12 cellular contexts compared by ENCODE assay signal in the genomic region with DNA sequence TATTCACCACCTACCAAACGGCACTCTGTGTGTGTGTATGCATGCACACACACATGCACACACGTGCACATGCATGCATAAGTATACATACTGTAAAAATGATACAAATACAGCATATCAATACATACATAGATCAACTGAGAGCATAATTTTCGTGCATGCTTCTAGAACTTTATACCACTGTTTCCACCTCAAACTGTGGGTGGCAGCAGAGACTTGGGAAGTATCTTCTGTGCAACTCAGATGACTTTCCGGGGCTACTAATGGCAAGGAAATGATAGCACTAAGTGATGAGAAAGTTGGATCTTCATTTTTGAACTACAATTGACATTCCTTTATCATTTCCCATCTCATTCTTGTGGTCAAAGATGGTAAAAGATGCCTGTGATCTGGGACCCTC.
DNase-seq lines count a peak whose midpoint lies in the region; ATAC-seq, FAIRE-seq and TF ChIP-seq lines count a peak whose summit lies in the region.
"Had no signal": no experiment of that assay in that cellular context is flagged by ENCODE, and none has a peak within 500 bp of the region (broad histone marks: within the 10 kb centered on the region; RNA-seq: fewer than 3 reads in every experiment).

No MANE protein-coding gene starts in this region.

- H3K9ac ChIP-seq in SK-N-SH: no peak overlapping the region

- no peak overlapping the region for H2AFZ ChIP-seq in SK-N-SH (ENCODE audit: low read depth)

- TF ChIP-seq RAD21 in SK-N-SH (IDR thresholded peaks at IDR 0.05; ENCODE audit: low read length): peak; percentile 76

- no peaks in the 10 kb centered on the region for H3K4me1 Mint-ChIP-seq in activated CD4-positive, alpha-beta memory T cell treated with anti-CD3 and anti-CD28 coated beads, Interleukin-2, amount 10 ng/mL, durations not matched to agents 7 days and 5 days

- H3K9me3 ChIP-seq in SK-N-SH: no peaks in the 10 kb centered on the region
- H3K9me3 ChIP-seq: ovary had no signal

- TF ChIP-seq CTCF in SK-N-SH (IDR thresholded peaks at IDR 0.05): peak; percentile 52

- H3K36me3 Mint-ChIP-seq in activated CD4-positive, alpha-beta memory T cell treated with anti-CD3 and anti-CD28 coated beads, Interleukin-2, amount 10 ng/mL, durations not matched to agents 7 days and 5 days (ENCODE audit: low read depth): no peaks in the 10 kb centered on the region

- H3K27ac ChIP-seq in SK-N-SH (ENCODE audit: low read depth in 2 of 2, low read length in 1 of 2): no peak overlapping the region
- H3K27ac ChIP-seq: ovary had no signal

- 34% methylated on average over 4 of the region's 4 CpGs for WGBS in SK-N-SH (ENCODE audit: low lambda C conversion rate)

- no peaks in the 10 kb centered on the region for H3K9me3 Mint-ChIP-seq in activated CD4-positive, alpha-beta memory T cell treated with anti-CD3 and anti-CD28 coated beads, Interleukin-2, amount 10 ng/mL, durations not matched to agents 7 days and 5 days

- POLR2A ChIA-PET in SK-N-SH (lab: Yijun Ruan, JAX): no interaction called here
- POLR2A ChIA-PET in activated CD4-positive, alpha-beta memory T cell treated with anti-CD3 and anti-CD28 coated beads, Interleukin-2, amount 10 ng/mL, durations not matched to agents 7 days and 5 days (lab: Charles Lee): no interaction called here

- no peaks in the 10 kb centered on the region for H3K27me3 ChIP-seq in SK-N-SH (ENCODE audit: insufficient read depth)
- H3K27me3 ChIP-seq: ovary had no signal

- peak; percentile 36 for FAIRE-seq in GM12892 (lab: Jason Lieb, UNC)
- FAIRE-seq: H54 had no signal

- no peaks in the 10 kb centered on the region for H3K79me2 ChIP-seq in SK-N-SH (ENCODE audit: insufficient read depth)

- H3K4me2 ChIP-seq in SK-N-SH: no peak overlapping the region

- no peaks in the 10 kb centered on the region for H3K36me3 ChIP-seq in SK-N-SH (replicated peaks in 1 of 2; ENCODE audit: control insufficient read depth in 1 of 2, insufficient read depth in 2 of 2, low read length in 1 of 2)
- H3K36me3 ChIP-seq: ovary had no signal

- no peak overlapping the region for H3K27ac Mint-ChIP-seq in activated CD4-positive, alpha-beta memory T cell treated with anti-CD3 and anti-CD28 coated beads, Interleukin-2, amount 10 ng/mL, durations not matched to agents 7 days and 5 days

- no peak for ATAC-seq in GM18870 (IDR thresholded peaks at IDR 0.05; ENCODE audit: unreplicated experiment)
- ATAC-seq: esophagus mucosa had no signal

- CTCF ChIA-PET in SK-N-SH (lab: Yijun Ruan, JAX): interaction anchor here (0.7 to 1.5 kb wide), 4 partner anchors 16 to 1717 kb away, joined by 3 to 4 read pairs (median 4); no protein-coding TSS in a partner anchor
- CTCF ChIA-PET in activated CD4-positive, alpha-beta memory T cell treated with anti-CD3 and anti-CD28 coated beads, Interleukin-2, amount 10 ng/mL, durations not matched to agents 7 days and 5 days (lab: Charles Lee): no interaction called here

- DNase-seq in A172 (ENCODE audit: low spot score) (peak; percentile 13), GM12892 (ENCODE audit: insufficient read length) (no peak), SK-N-SH (peak; percentile 21), iPS-NIHi7 (ENCODE audit: extremely low spot score) (peak; percentile 48), MV-4-11 (lab: John Stamatoyannopoulos, UW) (no peak)
- no peak for DNase-seq in activated effector memory CD4-positive, alpha-beta T cell treated with anti-CD3 and anti-CD28 coated beads, Interleukin-2, amount 50 U/mL, for 16 hours
- DNase-seq in activated CD4-positive, alpha-beta memory T cell treated with anti-CD3 and anti-CD28 coated beads, Interleukin-2, amount 10 ng/mL, durations not matched to agents 7 days and 5 days: no peak
- DNase-seq: ovary; stimulated activated CD8-positive, alpha-beta memory T cell treated with anti-CD3 and anti-CD28 coated beads, Interleukin-4, amount 100 ng/mL, for 48 hours had no signal

- peaks cover 4% of the 10 kb centered on the region for H3F3A ChIP-seq in SK-N-SH (replicated peaks; ENCODE audit: insufficient read depth)

- H3K4me3 Mint-ChIP-seq in activated CD4-positive, alpha-beta memory T cell treated with anti-CD3 and anti-CD28 coated beads, Interleukin-2, amount 10 ng/mL, durations not matched to agents 7 days and 5 days: no peak overlapping the region

- no peaks in the 10 kb centered on the region for H3K9me2 ChIP-seq in SK-N-SH

- no peaks in the 10 kb centered on the region for H3K4me1 ChIP-seq in SK-N-SH (ENCODE audit: control insufficient read depth in 1 of 2, insufficient read depth in 2 of 2, low read depth in 1 of 2, low read length in 1 of 2)

- no peak for TF ChIP-seq EP300 in SK-N-SH (IDR thresholded peaks at IDR 0.05; ENCODE audit: borderline replicate concordance in 1 of 2, low read depth in 1 of 2, low read length in 1 of 2)

- TF ChIP-seq POLR2A in GM12892 (IDR thresholded peaks at IDR 0.05; ENCODE audit: low read depth, low read length): no peak

- no peak overlapping the region for H3K4me3 ChIP-seq in SK-N-SH (ENCODE audit: low read depth in 2 of 2, low read length in 1 of 2)
- H3K4me3 ChIP-seq: ovary had no signal

- no peaks in the 10 kb centered on the region for H4K20me1 ChIP-seq in SK-N-SH (ENCODE audit: insufficient read depth)

- no peaks in the 10 kb centered on the region for H3K27me3 Mint-ChIP-seq in activated CD4-positive, alpha-beta memory T cell treated with anti-CD3 and anti-CD28 coated beads, Interleukin-2, amount 10 ng/mL, durations not matched to agents 7 days and 5 days

TF ChIP-seq in SK-N-SH, 30 proteins besides CTCF, POLR2A, EP300 and RAD21:
- TF ChIP-seq SMC3 (IDR thresholded peaks at IDR 0.05; ENCODE audit: low read depth, low read length) (peak; percentile 31; the same call in 1 of the 2 replicates), NRF1 (IDR thresholded peaks at IDR 0.05; ENCODE audit: low read depth, low read length) (no peak)

Comparison
In these comparisons a context has a peak if more than half of its experiments do, and no peak if none do; other contexts are left out.
1. DNase-seq: peak in A172 (single experiment), SK-N-SH (single experiment) and iPS-NIHi7 (single experiment); none in GM12892 (single experiment), activated effector memory CD4-positive, alpha-beta T cell treated with anti-CD3 and anti-CD28 coated beads, Interleukin-2, amount 50 U/mL, for 16 hours (single experiment), MV-4-11 (single experiment) and activated CD4-positive, alpha-beta memory T cell treated with anti-CD3 and anti-CD28 coated beads, Interleukin-2, amount 10 ng/mL, durations not matched to agents 7 days and 5 days (single experiment).